Comparison of ENCODE assay signal across 1 cellular context in genomic region chr2:35857541-35857940, GRCh38.
TF ChIP-seq lines count a peak whose summit lies in the region.

No MANE protein-coding gene starts in this region.

TF ChIP-seq in WTC11, 78 proteins besides CTCF, POLR2A, EP300 and RAD21 (continued from another document):
- no peak for TF ChIP-seq IRF1 (CRISPR knock-in tag; IDR thresholded peaks at IDR 0.05)
- TF ChIP-seq OVOL2 (CRISPR knock-in tag; IDR thresholded peaks at IDR 0.05; ENCODE audit: borderline replicate concordance), result no peak
- TF ChIP-seq ATF1 (CRISPR knock-in tag; IDR thresholded peaks at IDR 0.05), result no peak
- no peak for TF ChIP-seq ESRRA (CRISPR knock-in tag; IDR thresholded peaks at IDR 0.05; ENCODE audit: borderline replicate concordance)
- no peak for TF ChIP-seq ZBTB43 (CRISPR knock-in tag; IDR thresholded peaks at IDR 0.05)
- TF ChIP-seq FOXK1 (CRISPR knock-in tag; IDR thresholded peaks at IDR 0.05), result no peak
- no peak for TF ChIP-seq JAZF1 (CRISPR knock-in tag; IDR thresholded peaks at IDR 0.05)
- no peak for TF ChIP-seq STAT6 (CRISPR knock-in tag; conservative IDR thresholded peaks at IDR 0.05; ENCODE audit: low read depth)
- TF ChIP-seq ZNF263 (CRISPR knock-in tag; IDR thresholded peaks at IDR 0.05; ENCODE audit: low read depth), result no peak
- no peak for TF ChIP-seq TEAD4 (CRISPR knock-in tag; IDR thresholded peaks at IDR 0.05)
